Comparison of ENCODE assay signal across 25 cellular contexts in genomic region chr5:99948850-99949249, GRCh38.
"Had no signal": no experiment of that assay in that cellular context is flagged by ENCODE, and none has a peak within 500 bp of the region (broad histone marks: within the 10 kb centered on the region; RNA-seq: fewer than 3 reads in every experiment).

No MANE protein-coding gene starts in this region.

- H3K79me2 ChIP-seq: parathyroid adenoma had no signal

- H3K4me3 ChIP-seq: left ventricle myocardium inferior, lung, neural progenitor cell, right atrium auricular region, right lobe of liver, smooth muscle cell, thyroid gland, transverse colon, upper lobe of left lung, vagina had no signal

- H3K36me3 ChIP-seq: left ventricle myocardium inferior, neural progenitor cell, neutrophil, right atrium auricular region, right lobe of liver, thyroid gland, transverse colon, upper lobe of left lung, vagina had no signal

- H2AFZ ChIP-seq: neural progenitor cell, parathyroid adenoma had no signal

- ATAC-seq: natural killer cell; right lobe of liver; stimulated activated naive CD8-positive, alpha-beta T cell treated with anti-CD3 and anti-CD28 coated beads, Interleukin-15, amount 100 ng/mL, for 72 hours had no signal

- H3K9ac ChIP-seq: neural progenitor cell, parathyroid adenoma had no signal

- H3K4me2 ChIP-seq: neural progenitor cell, smooth muscle cell had no signal

- H3K4me1 ChIP-seq: left ventricle myocardium inferior, neural progenitor cell, parathyroid adenoma, right atrium auricular region, right lobe of liver, thyroid gland, transverse colon, upper lobe of left lung, vagina had no signal

- H3K9me3 ChIP-seq: left ventricle myocardium inferior, neutrophil, right atrium auricular region, right lobe of liver, thyroid gland, transverse colon, upper lobe of left lung, vagina had no signal

- H3K27me3 ChIP-seq: neural progenitor cell, neutrophil, right atrium auricular region, right lobe of liver, thyroid gland, transverse colon, upper lobe of left lung, vagina had no signal

- DNase-seq: islet precursor cell; left ventricle myocardium inferior; mesendoderm; naive B cell; natural killer cell; nephron progenitor cell; occipital lobe; right lobe of liver; stimulated activated CD4-positive, alpha-beta T cell treated with anti-CD3 and anti-CD28 coated beads, Interleukin-1b, Interleukin-23, amount 100 ng/mL, for 48 hours; stimulated activated CD4-positive, alpha-beta T cell treated with anti-CD3 and anti-CD28 coated beads, Interleukin-2, amount 100 ng/mL, for 48 hours; stimulated activated CD4-positive, alpha-beta T cell treated with anti-CD3 and anti-CD28 coated beads, Interleukin-4, amount 100 ng/mL, for 4 hours; stimulated activated CD8-positive, alpha-beta memory T cell treated with anti-CD3 and anti-CD28 coated beads, Interleukin-4, amount 100 ng/mL, for 48 hours; stimulated activated naive CD4-positive, alpha-beta T cell treated with Interleukin-2 at 50 U/mL for 16 hours; stimulated activated naive CD8-positive, alpha-beta T cell treated with anti-CD3 and anti-CD28 coated beads, Interleukin-15, amount 100 ng/mL, for 72 hours; substantia nigra; thyroid gland; transverse colon; upper lobe of left lung had no signal

- H3K27ac ChIP-seq: left ventricle myocardium inferior, neural progenitor cell, neutrophil, parathyroid adenoma, right atrium auricular region, right lobe of liver, thyroid gland, transverse colon, upper lobe of left lung, vagina had no signal
